9 cellular contexts compared by ENCODE assay signal in genomic region chrX:13051529-13052172, GRCh38.
DNase-seq lines count a peak whose midpoint lies in the region; ATAC-seq lines count a peak whose summit lies in the region.
"Had no signal": no experiment of that assay in that cellular context is flagged by ENCODE, and none has a peak within 500 bp of the region (broad histone marks: within the 10 kb centered on the region; RNA-seq: fewer than 3 reads in every experiment).

No MANE protein-coding gene starts in this region.

- H3K27ac Mint-ChIP-seq in activated naive CD4-positive, alpha-beta T cell treated with anti-CD3 and anti-CD28 coated beads, Interleukin-2, amount 10 ng/mL, durations not matched to agents 7 days and 5 days: peak overlapping the region; percentile 98

- H3K27me3 Mint-ChIP-seq in activated naive CD4-positive, alpha-beta T cell treated with anti-CD3 and anti-CD28 coated beads, Interleukin-2, amount 10 ng/mL, durations not matched to agents 7 days and 5 days: no peaks in the 10 kb centered on the region

- peaks cover 30% of the 10 kb centered on the region for H3K36me3 Mint-ChIP-seq in activated naive CD4-positive, alpha-beta T cell treated with anti-CD3 and anti-CD28 coated beads, Interleukin-2, amount 10 ng/mL, durations not matched to agents 7 days and 5 days

- H3K9me3 Mint-ChIP-seq in activated naive CD4-positive, alpha-beta T cell treated with anti-CD3 and anti-CD28 coated beads, Interleukin-2, amount 10 ng/mL, durations not matched to agents 7 days and 5 days: peaks cover 2% of the 10 kb centered on the region

- CTCF ChIA-PET in activated naive CD4-positive, alpha-beta T cell treated with anti-CD3 and anti-CD28 coated beads, Interleukin-2, amount 10 ng/mL, durations not matched to agents 7 days and 5 days (lab: Charles Lee): interaction anchor here (0.9 to 1.1 kb wide), 3 partner anchors 34 to 105 kb away, joined by 3 to 5 read pairs (median 3); no protein-coding TSS in a partner anchor

- peaks cover 73% of the 10 kb centered on the region for H3K4me1 Mint-ChIP-seq in activated naive CD4-positive, alpha-beta T cell treated with anti-CD3 and anti-CD28 coated beads, Interleukin-2, amount 10 ng/mL, durations not matched to agents 7 days and 5 days

- ATAC-seq in HG03135 (IDR thresholded peaks at IDR 0.05; ENCODE audit: unreplicated experiment) (peak; percentile 68), HG02870 (IDR thresholded peaks at IDR 0.05; ENCODE audit: unreplicated experiment) (no peak), GM18519 (IDR thresholded peaks at IDR 0.05; ENCODE audit: low FRiP score, unreplicated experiment) (no peak)
- ATAC-seq in stimulated activated naive CD8-positive, alpha-beta T cell treated with anti-CD3 and anti-CD28 coated beads, Interleukin-15, Interleukin-2, amounts not matched to agents 100 U/mL and 50 U/mL, for 24 hours: peak; percentile 80

- DNase-seq in activated gamma-delta T cell treated with Interleukin-2 at 50 U/mL for 16 hours (peak; percentile 49), activated gamma-delta T cell (lab: John Stamatoyannopoulos, UW) (no peak)
- DNase-seq in activated naive CD4-positive, alpha-beta T cell treated with anti-CD3 and anti-CD28 coated beads, Interleukin-2, amount 10 ng/mL, durations not matched to agents 7 days and 5 days: peak; percentile 46
- DNase-seq in stimulated activated naive CD8-positive, alpha-beta T cell treated with anti-CD3 and anti-CD28 coated beads, Interleukin-15, Interleukin-2, amounts not matched to agents 100 U/mL and 50 U/mL, for 24 hours: no peak
- no peak for DNase-seq in stimulated activated CD4-positive, alpha-beta T cell treated with anti-CD3 and anti-CD28 coated beads, Interleukin-4, amount 100 ng/mL, for 24 hours
- DNase-seq: NCI-H1092 treated with DMSO at 0.1 percent for 48 hours had no signal

- peak overlapping the region; percentile 15 for H3K4me3 Mint-ChIP-seq in activated naive CD4-positive, alpha-beta T cell treated with anti-CD3 and anti-CD28 coated beads, Interleukin-2, amount 10 ng/mL, durations not matched to agents 7 days and 5 days

Comparison
In these comparisons a context has a peak if more than half of its experiments do, and no peak if none do; other contexts are left out.
1. DNase-seq: peak in activated gamma-delta T cell treated with Interleukin-2 at 50 U/mL for 16 hours (single experiment) and activated naive CD4-positive, alpha-beta T cell treated with anti-CD3 and anti-CD28 coated beads, Interleukin-2, amount 10 ng/mL, durations not matched to agents 7 days and 5 days (single experiment); none in activated gamma-delta T cell (single experiment), stimulated activated naive CD8-positive, alpha-beta T cell treated with anti-CD3 and anti-CD28 coated beads, Interleukin-15, Interleukin-2, amounts not matched to agents 100 U/mL and 50 U/mL, for 24 hours (single experiment) and stimulated activated CD4-positive, alpha-beta T cell treated with anti-CD3 and anti-CD28 coated beads, Interleukin-4, amount 100 ng/mL, for 24 hours (single experiment).
2. ATAC-seq: peak in HG03135 (single experiment) and stimulated activated naive CD8-positive, alpha-beta T cell treated with anti-CD3 and anti-CD28 coated beads, Interleukin-15, Interleukin-2, amounts not matched to agents 100 U/mL and 50 U/mL, for 24 hours (single experiment); none in HG02870 (single experiment) and GM18519 (single experiment).